Comparison of ENCODE assay signal across 1 cellular context in the genomic region with DNA sequence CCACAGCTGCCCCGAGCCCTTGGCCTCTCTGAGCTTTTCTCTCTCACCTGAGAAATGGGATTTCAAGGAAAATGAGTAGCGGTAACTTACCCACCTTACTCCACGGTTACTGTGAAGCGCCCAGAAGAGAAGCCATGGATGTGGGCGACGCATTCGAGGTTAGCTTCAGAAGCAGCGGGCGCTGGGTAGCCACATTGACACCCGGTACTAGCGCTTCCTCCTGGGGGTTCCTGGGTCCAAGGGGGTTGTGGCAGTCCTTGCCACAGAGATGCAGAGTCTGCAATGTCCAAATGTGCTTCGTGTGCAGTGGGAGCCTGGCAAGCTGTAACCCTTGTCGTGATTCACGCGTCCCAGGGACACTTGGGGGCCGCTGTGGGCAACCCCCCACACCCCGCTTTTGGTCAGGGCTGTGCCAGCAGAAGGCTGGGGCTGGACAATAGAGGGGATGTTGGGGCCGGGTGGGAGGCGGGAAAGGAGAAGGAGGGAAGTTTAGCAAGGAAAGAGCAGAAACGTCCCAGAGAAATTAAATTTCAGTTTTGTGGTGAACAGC.
TF ChIP-seq lines count a peak whose summit lies in the region.

No MANE protein-coding gene starts in this region.

TF ChIP-seq in GM23338, 12 proteins besides CTCF, POLR2A, EP300 and RAD21:
- TF ChIP-seq ZNF114 (CRISPR knock-in tag; IDR thresholded peaks at IDR 0.05): no peak
- TF ChIP-seq, protein P1, sequence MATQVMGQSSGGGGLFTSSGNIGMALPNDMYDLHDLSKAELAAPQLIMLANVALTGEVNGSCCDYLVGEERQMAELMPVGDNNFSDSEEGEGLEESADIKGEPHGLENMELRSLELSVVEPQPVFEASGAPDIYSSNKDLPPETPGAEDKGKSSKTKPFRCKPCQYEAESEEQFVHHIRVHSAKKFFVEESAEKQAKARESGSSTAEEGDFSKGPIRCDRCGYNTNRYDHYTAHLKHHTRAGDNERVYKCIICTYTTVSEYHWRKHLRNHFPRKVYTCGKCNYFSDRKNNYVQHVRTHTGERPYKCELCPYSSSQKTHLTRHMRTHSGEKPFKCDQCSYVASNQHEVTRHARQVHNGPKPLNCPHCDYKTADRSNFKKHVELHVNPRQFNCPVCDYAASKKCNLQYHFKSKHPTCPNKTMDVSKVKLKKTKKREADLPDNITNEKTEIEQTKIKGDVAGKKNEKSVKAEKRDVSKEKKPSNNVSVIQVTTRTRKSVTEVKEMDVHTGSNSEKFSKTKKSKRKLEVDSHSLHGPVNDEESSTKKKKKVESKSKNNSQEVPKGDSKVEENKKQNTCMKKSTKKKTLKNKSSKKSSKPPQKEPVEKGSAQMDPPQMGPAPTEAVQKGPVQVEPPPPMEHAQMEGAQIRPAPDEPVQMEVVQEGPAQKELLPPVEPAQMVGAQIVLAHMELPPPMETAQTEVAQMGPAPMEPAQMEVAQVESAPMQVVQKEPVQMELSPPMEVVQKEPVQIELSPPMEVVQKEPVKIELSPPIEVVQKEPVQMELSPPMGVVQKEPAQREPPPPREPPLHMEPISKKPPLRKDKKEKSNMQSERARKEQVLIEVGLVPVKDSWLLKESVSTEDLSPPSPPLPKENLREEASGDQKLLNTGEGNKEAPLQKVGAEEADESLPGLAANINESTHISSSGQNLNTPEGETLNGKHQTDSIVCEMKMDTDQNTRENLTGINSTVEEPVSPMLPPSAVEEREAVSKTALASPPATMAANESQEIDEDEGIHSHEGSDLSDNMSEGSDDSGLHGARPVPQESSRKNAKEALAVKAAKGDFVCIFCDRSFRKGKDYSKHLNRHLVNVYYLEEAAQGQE (IDR thresholded peaks at IDR 0.05; ENCODE audit: unreplicated experiment): no peak
- TF ChIP-seq STAT1 (IDR thresholded peaks at IDR 0.05; ENCODE audit: unreplicated experiment): no peak
- TF ChIP-seq, protein P2, sequence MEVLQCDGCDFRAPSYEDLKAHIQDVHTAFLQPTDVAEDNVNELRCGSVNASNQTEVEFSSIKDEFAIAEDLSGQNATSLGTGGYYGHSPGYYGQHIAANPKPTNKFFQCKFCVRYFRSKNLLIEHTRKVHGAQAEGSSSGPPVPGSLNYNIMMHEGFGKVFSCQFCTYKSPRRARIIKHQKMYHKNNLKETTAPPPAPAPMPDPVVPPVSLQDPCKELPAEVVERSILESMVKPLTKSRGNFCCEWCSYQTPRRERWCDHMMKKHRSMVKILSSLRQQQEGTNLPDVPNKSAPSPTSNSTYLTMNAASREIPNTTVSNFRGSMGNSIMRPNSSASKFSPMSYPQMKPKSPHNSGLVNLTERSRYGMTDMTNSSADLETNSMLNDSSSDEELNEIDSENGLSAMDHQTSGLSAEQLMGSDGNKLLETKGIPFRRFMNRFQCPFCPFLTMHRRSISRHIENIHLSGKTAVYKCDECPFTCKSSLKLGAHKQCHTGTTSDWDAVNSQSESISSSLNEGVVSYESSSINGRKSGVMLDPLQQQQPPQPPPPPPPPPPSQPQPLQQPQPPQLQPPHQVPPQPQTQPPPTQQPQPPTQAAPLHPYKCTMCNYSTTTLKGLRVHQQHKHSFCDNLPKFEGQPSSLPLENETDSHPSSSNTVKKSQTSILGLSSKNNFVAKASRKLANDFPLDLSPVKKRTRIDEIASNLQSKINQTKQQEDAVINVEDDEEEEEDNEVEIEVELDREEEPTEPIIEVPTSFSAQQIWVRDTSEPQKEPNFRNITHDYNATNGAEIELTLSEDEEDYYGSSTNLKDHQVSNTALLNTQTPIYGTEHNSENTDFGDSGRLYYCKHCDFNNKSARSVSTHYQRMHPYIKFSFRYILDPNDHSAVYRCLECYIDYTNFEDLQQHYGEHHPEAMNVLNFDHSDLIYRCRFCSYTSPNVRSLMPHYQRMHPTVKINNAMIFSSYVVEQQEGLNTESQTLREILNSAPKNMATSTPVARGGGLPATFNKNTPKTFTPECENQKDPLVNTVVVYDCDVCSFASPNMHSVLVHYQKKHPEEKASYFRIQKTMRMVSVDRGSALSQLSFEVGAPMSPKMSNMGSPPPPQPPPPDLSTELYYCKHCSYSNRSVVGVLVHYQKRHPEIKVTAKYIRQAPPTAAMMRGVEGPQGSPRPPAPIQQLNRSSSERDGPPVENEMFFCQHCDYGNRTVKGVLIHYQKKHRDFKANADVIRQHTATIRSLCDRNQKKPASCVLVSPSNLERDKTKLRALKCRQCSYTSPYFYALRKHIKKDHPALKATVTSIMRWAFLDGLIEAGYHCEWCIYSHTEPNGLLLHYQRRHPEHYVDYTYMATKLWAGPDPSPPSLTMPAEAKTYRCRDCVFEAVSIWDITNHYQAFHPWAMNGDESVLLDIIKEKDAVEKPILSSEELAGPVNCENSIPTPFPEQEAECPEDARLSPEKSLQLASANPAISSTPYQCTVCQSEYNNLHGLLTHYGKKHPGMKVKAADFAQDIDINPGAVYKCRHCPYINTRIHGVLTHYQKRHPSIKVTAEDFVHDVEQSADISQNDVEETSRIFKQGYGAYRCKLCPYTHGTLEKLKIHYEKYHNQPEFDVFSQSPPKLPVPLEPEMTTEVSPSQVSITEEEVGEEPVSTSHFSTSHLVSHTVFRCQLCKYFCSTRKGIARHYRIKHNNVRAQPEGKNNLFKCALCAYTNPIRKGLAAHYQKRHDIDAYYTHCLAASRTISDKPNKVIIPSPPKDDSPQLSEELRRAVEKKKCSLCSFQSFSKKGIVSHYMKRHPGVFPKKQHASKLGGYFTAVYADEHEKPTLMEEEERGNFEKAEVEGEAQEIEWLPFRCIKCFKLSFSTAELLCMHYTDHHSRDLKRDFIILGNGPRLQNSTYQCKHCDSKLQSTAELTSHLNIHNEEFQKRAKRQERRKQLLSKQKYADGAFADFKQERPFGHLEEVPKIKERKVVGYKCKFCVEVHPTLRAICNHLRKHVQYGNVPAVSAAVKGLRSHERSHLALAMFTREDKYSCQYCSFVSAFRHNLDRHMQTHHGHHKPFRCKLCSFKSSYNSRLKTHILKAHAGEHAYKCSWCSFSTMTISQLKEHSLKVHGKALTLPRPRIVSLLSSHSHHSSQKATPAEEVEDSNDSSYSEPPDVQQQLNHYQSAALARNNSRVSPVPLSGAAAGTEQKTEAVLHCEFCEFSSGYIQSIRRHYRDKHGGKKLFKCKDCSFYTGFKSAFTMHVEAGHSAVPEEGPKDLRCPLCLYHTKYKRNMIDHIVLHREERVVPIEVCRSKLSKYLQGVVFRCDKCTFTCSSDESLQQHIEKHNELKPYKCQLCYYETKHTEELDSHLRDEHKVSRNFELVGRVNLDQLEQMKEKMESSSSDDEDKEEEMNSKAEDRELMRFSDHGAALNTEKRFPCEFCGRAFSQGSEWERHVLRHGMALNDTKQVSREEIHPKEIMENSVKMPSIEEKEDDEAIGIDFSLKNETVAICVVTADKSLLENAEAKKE (CRISPR knock-in tag; IDR thresholded peaks at IDR 0.05): no peak
- TF ChIP-seq EZH2phosphoT487 (IDR thresholded peaks at IDR 0.05; ENCODE audit: unreplicated experiment): no peak
- no peak for TF ChIP-seq NANOG (IDR thresholded peaks at IDR 0.05; ENCODE audit: borderline replicate concordance)
- no peak for TF ChIP-seq POLR2AphosphoS5 (IDR thresholded peaks at IDR 0.05; ENCODE audit: low read depth)
- TF ChIP-seq EZH2 (IDR thresholded peaks at IDR 0.05; ENCODE audit: low read depth, unreplicated experiment): no peak
- TF ChIP-seq, protein P3, sequence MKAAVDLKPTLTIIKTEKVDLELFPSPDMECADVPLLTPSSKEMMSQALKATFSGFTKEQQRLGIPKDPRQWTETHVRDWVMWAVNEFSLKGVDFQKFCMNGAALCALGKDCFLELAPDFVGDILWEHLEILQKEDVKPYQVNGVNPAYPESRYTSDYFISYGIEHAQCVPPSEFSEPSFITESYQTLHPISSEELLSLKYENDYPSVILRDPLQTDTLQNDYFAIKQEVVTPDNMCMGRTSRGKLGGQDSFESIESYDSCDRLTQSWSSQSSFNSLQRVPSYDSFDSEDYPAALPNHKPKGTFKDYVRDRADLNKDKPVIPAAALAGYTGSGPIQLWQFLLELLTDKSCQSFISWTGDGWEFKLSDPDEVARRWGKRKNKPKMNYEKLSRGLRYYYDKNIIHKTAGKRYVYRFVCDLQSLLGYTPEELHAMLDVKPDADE (IDR thresholded peaks at IDR 0.05): no peak
- TF ChIP-seq ZNF331 (CRISPR knock-in tag; IDR thresholded peaks at IDR 0.05; ENCODE audit: low read depth): no peak
- no peak for TF ChIP-seq JUNB (IDR thresholded peaks at IDR 0.05; ENCODE audit: unreplicated experiment)
- no peak for TF ChIP-seq CREB1 (CRISPR knock-in tag; IDR thresholded peaks at IDR 0.05; ENCODE audit: low read depth)
